In the genomic region with DNA sequence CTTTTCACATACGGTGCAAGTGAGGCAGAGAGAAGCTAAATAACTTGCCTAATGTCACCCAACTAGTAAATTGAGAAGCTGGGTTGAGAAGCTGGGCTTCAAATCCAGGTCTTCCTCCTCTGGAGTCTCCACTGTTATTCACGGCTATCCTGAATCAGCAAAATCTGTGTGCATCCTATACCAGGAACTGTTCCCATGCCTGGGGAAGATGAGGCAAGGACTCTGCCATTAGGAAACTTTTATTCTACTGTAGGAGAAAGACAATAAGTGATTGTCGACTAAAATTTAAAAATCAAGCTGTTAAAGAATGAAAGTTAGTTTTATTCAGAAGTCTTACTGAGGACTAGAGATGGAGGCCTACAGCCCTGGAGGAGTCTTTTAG, we compare ENCODE assay signal across 8 cellular contexts. TPM values are rescaled to one million over a fixed set of nuclear protein-coding genes. Genes with fewer than 3 reads are reported as not detected.
DNase-seq lines count a peak whose midpoint lies in the region; ATAC-seq, FAIRE-seq and TF ChIP-seq lines count a peak whose summit lies in the region.

No MANE protein-coding gene starts in this region.

- no peaks in the 10 kb centered on the region for H3K27me3 Mint-ChIP-seq in natural killer cell (ENCODE audit: low read depth in 2 of 2)

- peaks cover 17 to 20% of the 10 kb centered on the region in 2 donors for H3K4me1 Mint-ChIP-seq in natural killer cell

- H3K36me3 Mint-ChIP-seq in natural killer cell: no peaks in the 10 kb centered on the region

- ATAC-seq in natural killer cell (no peak), esophagus mucosa (no peak), GM18498 (IDR thresholded peaks at IDR 0.05; ENCODE audit: unreplicated experiment) (no peak)

- TF ChIP-seq CTCF in C4-2B (conservative IDR thresholded peaks at IDR 0.05): no peak
- no peak for TF ChIP-seq CTCF in natural killer cell (IDR thresholded peaks at IDR 0.05)

- FAIRE-seq in GM12892 (lab: Jason Lieb, UNC): no peak

- no peak for DNase-seq in MG63
- DNase-seq in natural killer cell: no peak
- no peak for DNase-seq in GM12892 (ENCODE audit: insufficient read length)
- no peak for DNase-seq in Kasumi-1 (lab: John Stamatoyannopoulos, UW)

- H3K9me3 ChIP-seq in MG63 (no peaks in the 10 kb centered on the region), duodenal mucosa (ENCODE audit: control insufficient read depth in 1 of 2, low read length in 2 of 2) (no peaks in the 10 kb centered on the region)

- H3K27me3 ChIP-seq in MG63 (no peaks in the 10 kb centered on the region), duodenal mucosa (ENCODE audit: control insufficient read depth in 1 of 2, insufficient read depth in 2 of 2, low read length in 2 of 2) (no peaks in the 10 kb centered on the region)

- H3K9me3 Mint-ChIP-seq in natural killer cell: no peaks in the 10 kb centered on the region

- intact Hi-C loops in natural killer cell (cut with micrococcal nuclease): loop anchor here (1.0 to 10.0 kb wide), 2 partner anchors 71 to 146 kb away; a partner anchor contains a TSS

- no peak for TF ChIP-seq POLR2A in GM12892 (IDR thresholded peaks at IDR 0.05; ENCODE audit: low read depth, low read length)

- H3K36me3 ChIP-seq in MG63: no peaks in the 10 kb centered on the region
- no peaks in the 10 kb centered on the region for H3K36me3 ChIP-seq in duodenal mucosa (ENCODE audit: control insufficient read depth in 1 of 2, insufficient read depth in 2 of 2, low read length in 2 of 2)

- peak overlapping the region; percentile 61 to 68 for H3K9ac ChIP-seq in duodenal mucosa (ENCODE audit: low read depth in 1 of 2, low read length in 2 of 2)

- H3K4me3 ChIP-seq in MG63 (peak overlapping the region; percentile 75), duodenal mucosa (ENCODE audit: low read depth in 1 of 2, low read length in 2 of 2) (peak overlapping the region; percentile 75 to 76)

- peak overlapping the region; percentile 97 for H3K4me3 Mint-ChIP-seq in natural killer cell

- peaks cover 12 to 28% of the 10 kb centered on the region in 2 donors for H3K4me1 ChIP-seq in duodenal mucosa (ENCODE audit: control insufficient read depth in 1 of 2, insufficient read depth in 2 of 2, low read length in 2 of 2)

- H3K27ac ChIP-seq in C4-2B (peak overlapping the region; percentile 86), duodenal mucosa (ENCODE audit: low read depth, low read length) (no peak overlapping the region)

- H3K27ac Mint-ChIP-seq in natural killer cell: peak overlapping the region; percentile 84 to 91

RNA-seq across cellular contexts. Expression of a gene that starts 0.9 kb away (rescaled TPM):
- 0.86 and 0.99 TPM in 2 replicates for total RNA-seq in MG63 (2014; rRNA removed; shearing (Covaris generic); ENCODE audit: low replicate concordance)
- total RNA-seq in natural killer cell: 1 to 10 TPM; 4.0 to 7.4 (median 4.7) TPM
- total RNA-seq in esophagus mucosa: 6.3 TPM
- polyA plus RNA-seq in GM12892 (2012; ENCODE audit: missing spikeins): 24.1 TPM
